1 cellular context compared by ENCODE assay signal in genomic region chr5:173778152-173778782, GRCh38.
TF ChIP-seq lines count a peak whose summit lies in the region.

No MANE protein-coding gene starts in this region.

TF ChIP-seq in K562, 482 proteins besides CTCF, POLR2A, EP300 and RAD21 (continues in another document):
- TF ChIP-seq ARID4B (CRISPR knock-in tag; IDR thresholded peaks at IDR 0.05) = no peak
- TF ChIP-seq E2F3 (CRISPR knock-in tag; IDR thresholded peaks at IDR 0.05) = no peak
- no peak for TF ChIP-seq CREM (IDR thresholded peaks at IDR 0.05; ENCODE audit: low read depth)
- peak; percentile 87; the same call in 1 of the 2 replicates for TF ChIP-seq KLF6 (CRISPR knock-in tag; IDR thresholded peaks at IDR 0.05; ENCODE audit: borderline replicate concordance)
- no peak for TF ChIP-seq BHLHE40 (IDR thresholded peaks at IDR 0.05; ENCODE audit: low read length)
- TF ChIP-seq MTA1 (IDR thresholded peaks at IDR 0.05; ENCODE audit: borderline replicate concordance) = no peak
- no peak for TF ChIP-seq POLR2H (tag; IDR thresholded peaks at IDR 0.05; ENCODE audit: low read depth)
- no peak for TF ChIP-seq ZFP91 (CRISPR knock-in tag; IDR thresholded peaks at IDR 0.05)
- no peak for TF ChIP-seq ATF2 (CRISPR knock-in tag; IDR thresholded peaks at IDR 0.05)
- no peak for TF ChIP-seq ZNF507 (tag; conservative IDR thresholded peaks at IDR 0.05)
- TF ChIP-seq AFF4 (CRISPR knock-in tag; IDR thresholded peaks at IDR 0.05) = no peak
- no peak for TF ChIP-seq CHD4 (IDR thresholded peaks at IDR 0.05; ENCODE audit: insufficient read depth, insufficient replicate concordance, low read depth, low read length, poor library complexity, severe bottlenecking)
- no peak for TF ChIP-seq ZBTB34 (CRISPR knock-in tag; IDR thresholded peaks at IDR 0.05)
- no peak for TF ChIP-seq MCM5 (IDR thresholded peaks at IDR 0.05; ENCODE audit: low read depth)
- TF ChIP-seq BDP1 (IDR thresholded peaks at IDR 0.05; ENCODE audit: insufficient read depth, insufficient read length) = no peak
- TF ChIP-seq ELF1 (tag; IDR thresholded peaks at IDR 0.05) = peak; percentile 57
- no peak for TF ChIP-seq E4F1 (CRISPR knock-in tag; IDR thresholded peaks at IDR 0.05; ENCODE audit: borderline replicate concordance)
- TF ChIP-seq BCL6 (CRISPR knock-in tag; IDR thresholded peaks at IDR 0.05) = peak; percentile 77
- TF ChIP-seq MAFF (IDR thresholded peaks at IDR 0.05; ENCODE audit: low read length) = no peak
- no peak for TF ChIP-seq ILK (tag; IDR thresholded peaks at IDR 0.05; ENCODE audit: borderline replicate concordance, low read depth)
- no peak for TF ChIP-seq NONO (IDR thresholded peaks at IDR 0.05; ENCODE audit: low read depth in 2 of 2, low read length in 1 of 2)
- no peak for TF ChIP-seq TAF9B (IDR thresholded peaks at IDR 0.05; ENCODE audit: partially characterized antibody)
- TF ChIP-seq ARNT (IDR thresholded peaks at IDR 0.05) = no peak
- TF ChIP-seq NCOR1 (IDR thresholded peaks at IDR 0.05) = no peak
- no peak for TF ChIP-seq CREB3L1 (IDR thresholded peaks at IDR 0.05; ENCODE audit: borderline replicate concordance, low read depth)
- no peak for TF ChIP-seq CTCFL (IDR thresholded peaks at IDR 0.05; ENCODE audit: borderline replicate concordance, insufficient read depth, low read depth, low read length, poor library complexity, severe bottlenecking)
- no peak for TF ChIP-seq SMARCA4 (IDR thresholded peaks at IDR 0.05)
- peak in 1 of 2 experiments; percentile 88; a peak in 2 of 4 replicates for TF ChIP-seq ZNF639 (CRISPR knock-in tag; conservative IDR thresholded peaks at IDR 0.05 in 1 of 2, IDR thresholded peaks at IDR 0.05 in 1 of 2)
- no peak for TF ChIP-seq HMG20A (CRISPR knock-in tag; conservative IDR thresholded peaks at IDR 0.05)
- no peak for TF ChIP-seq SAFB (IDR thresholded peaks at IDR 0.05; ENCODE audit: borderline replicate concordance, low read depth, low read length)
- peak; percentile 41; the same call in 1 of the 2 replicates for TF ChIP-seq CEBPB (tag; IDR thresholded peaks at IDR 0.05)
- peak; percentile 64; the same call in 1 of the 2 replicates for TF ChIP-seq TSHZ1 (CRISPR knock-in tag; IDR thresholded peaks at IDR 0.05)
